In genomic region chr13:50798923-50799322, GRCh38 we compare ENCODE assay signal across 20 cellular contexts. TPM values are rescaled to one million over a fixed set of nuclear protein-coding genes. Genes with fewer than 3 reads are reported as not detected.
DNase-seq lines count a peak whose midpoint lies in the region; ATAC-seq, FAIRE-seq and TF ChIP-seq lines count a peak whose summit lies in the region.
"Had no signal": no experiment of that assay in that cellular context is flagged by ENCODE, and none has a peak within 500 bp of the region (broad histone marks: within the 10 kb centered on the region; RNA-seq: fewer than 3 reads in every experiment).

No MANE protein-coding gene starts in this region.

- intact Hi-C loops in sciatic nerve (cut with DNase I): no loop called here

- peak; percentile 9 for FAIRE-seq in GM12891 (lab: Jason Lieb, UNC)
- FAIRE-seq: endometrium had no signal

- no peak for TF ChIP-seq POLR2A in GM12891 (IDR thresholded peaks at IDR 0.05; ENCODE audit: low read depth, low read length)

- DNase-seq in GM12891 (ENCODE audit: insufficient read length, low spot score) (no peak), OCI-M1 (lab: John Stamatoyannopoulos, UW) (peak; percentile 22), epithelial cell of esophagus (ENCODE audit: low read depth) (peak; percentile 18), GM19240 (ENCODE audit: insufficient read length, low spot score) (no peak), mesothelial cell of epicardium (ENCODE audit: low spot score in 2 of 2, unreplicated experiment in 2 of 2) (no peak), sciatic nerve (ENCODE audit: low spot score) (no peak)
- DNase-seq: activated CD8-positive, alpha-beta memory T cell treated with anti-CD3 and anti-CD28 coated beads, Interleukin-2, amount 10 ng/mL, durations not matched to agents 7 days and 5 days; activated naive CD4-positive, alpha-beta T cell; COR-L47; head of caudate nucleus; left cardiac atrium; MM.1S; natural killer cell; SJCRH30; stimulated activated CD4-positive, alpha-beta T cell treated with anti-CD3 and anti-CD28 coated beads, Interleukin-4, amount 100 ng/mL, for 4 hours had no signal

- H3K27me3 Mint-ChIP-seq in stimulated activated memory B cell treated with anti-CD40 and anti-IgM and Interleukin-4, amounts not matched to agents 10 μg/mL and 1 μg/mL and 100 μg/mL, for 72 hours: no peaks in the 10 kb centered on the region
- H3K27me3 Mint-ChIP-seq in mesothelial cell of epicardium (ENCODE audit: low read depth): peaks cover 8% of the 10 kb centered on the region

- no peak for TF ChIP-seq CTCF in epithelial cell of esophagus (IDR thresholded peaks at IDR 0.05; ENCODE audit: insufficient read depth, low read depth, low read length, missing control alignments)
- TF ChIP-seq CTCF in mesothelial cell of epicardium (IDR thresholded peaks at IDR 0.05; ENCODE audit: unreplicated experiment): no peak

- H3K27ac Mint-ChIP-seq in stimulated activated memory B cell treated with anti-CD40 and anti-IgM and Interleukin-4, amounts not matched to agents 10 μg/mL and 1 μg/mL and 100 μg/mL, for 72 hours: peak overlapping the region; percentile 66
- no peak overlapping the region for H3K27ac Mint-ChIP-seq in mesothelial cell of epicardium
- H3K27ac Mint-ChIP-seq: activated CD8-positive, alpha-beta memory T cell treated with anti-CD3 and anti-CD28 coated beads, Interleukin-2, amount 10 ng/mL, durations not matched to agents 7 days and 5 days; natural killer cell; stimulated activated effector memory CD8-positive, alpha-beta T cell treated with anti-CD3 and anti-CD28 coated beads, Interleukin-12 subunit alpha, Interleukin-12 subunit beta, amount 100 ng/mL, for 72 hours had no signal

- H3K4me3 Mint-ChIP-seq in stimulated activated memory B cell treated with anti-CD40 and anti-IgM and Interleukin-4, amounts not matched to agents 10 μg/mL and 1 μg/mL and 100 μg/mL, for 72 hours: no peak overlapping the region
- no peak overlapping the region for H3K4me3 Mint-ChIP-seq in mesothelial cell of epicardium
- H3K4me3 Mint-ChIP-seq: activated CD8-positive, alpha-beta memory T cell treated with anti-CD3 and anti-CD28 coated beads, Interleukin-2, amount 10 ng/mL, durations not matched to agents 7 days and 5 days; natural killer cell; stimulated activated effector memory CD8-positive, alpha-beta T cell treated with anti-CD3 and anti-CD28 coated beads, Interleukin-12 subunit alpha, Interleukin-12 subunit beta, amount 100 ng/mL, for 72 hours had no signal

- H3K36me3 Mint-ChIP-seq in stimulated activated memory B cell treated with anti-CD40 and anti-IgM and Interleukin-4, amounts not matched to agents 10 μg/mL and 1 μg/mL and 100 μg/mL, for 72 hours: peaks cover 8% of the 10 kb centered on the region
- H3K36me3 Mint-ChIP-seq in mesothelial cell of epicardium: no peaks in the 10 kb centered on the region
- H3K36me3 Mint-ChIP-seq: activated CD8-positive, alpha-beta memory T cell treated with anti-CD3 and anti-CD28 coated beads, Interleukin-2, amount 10 ng/mL, durations not matched to agents 7 days and 5 days; natural killer cell; stimulated activated effector memory CD8-positive, alpha-beta T cell treated with anti-CD3 and anti-CD28 coated beads, Interleukin-12 subunit alpha, Interleukin-12 subunit beta, amount 100 ng/mL, for 72 hours had no signal

- H3K4me1 Mint-ChIP-seq in stimulated activated memory B cell treated with anti-CD40 and anti-IgM and Interleukin-4, amounts not matched to agents 10 μg/mL and 1 μg/mL and 100 μg/mL, for 72 hours: peaks cover 50% of the 10 kb centered on the region
- H3K4me1 Mint-ChIP-seq in mesothelial cell of epicardium: peaks cover 17% of the 10 kb centered on the region

- no peak for ATAC-seq in stimulated activated memory B cell treated with anti-CD40 and anti-IgM and Interleukin-4, amounts not matched to agents 10 μg/mL and 1 μg/mL and 100 μg/mL, for 72 hours
- ATAC-seq in sciatic nerve: no peak
- ATAC-seq: activated CD8-positive, alpha-beta memory T cell treated with anti-CD3 and anti-CD28 coated beads, Interleukin-2, amount 10 ng/mL, durations not matched to agents 7 days and 5 days; left cardiac atrium; natural killer cell; stimulated activated effector memory CD8-positive, alpha-beta T cell treated with anti-CD3 and anti-CD28 coated beads, Interleukin-12 subunit alpha, Interleukin-12 subunit beta, amount 100 ng/mL, for 72 hours had no signal

- no peak overlapping the region for H3K4me3 ChIP-seq in epithelial cell of esophagus (ENCODE audit: low read length)
- H3K4me3 ChIP-seq: right atrium auricular region, SJCRH30 had no signal

- H3K9me3 Mint-ChIP-seq in stimulated activated memory B cell treated with anti-CD40 and anti-IgM and Interleukin-4, amounts not matched to agents 10 μg/mL and 1 μg/mL and 100 μg/mL, for 72 hours: peaks cover 5% of the 10 kb centered on the region
- H3K9me3 Mint-ChIP-seq in mesothelial cell of epicardium: peaks cover 1% of the 10 kb centered on the region
- H3K9me3 Mint-ChIP-seq: natural killer cell; stimulated activated effector memory CD8-positive, alpha-beta T cell treated with anti-CD3 and anti-CD28 coated beads, Interleukin-12 subunit alpha, Interleukin-12 subunit beta, amount 100 ng/mL, for 72 hours had no signal

TF ChIP-seq in GM12891, 5 proteins besides CTCF, POLR2A, EP300 and RAD21:
- TF ChIP-seq POLR2AphosphoS5 (IDR thresholded peaks at IDR 0.05; ENCODE audit: low read depth, low read length): no peak
- TF ChIP-seq PAX5 (IDR thresholded peaks at IDR 0.05; ENCODE audit: insufficient read depth, low read length, severe bottlenecking): no peak
- no peak for TF ChIP-seq SPI1 (IDR thresholded peaks at IDR 0.05; ENCODE audit: low read depth, low read length)
- TF ChIP-seq TAF1 (IDR thresholded peaks at IDR 0.05; ENCODE audit: low read depth, low read length): no peak
- no peak for TF ChIP-seq POU2F2 (IDR thresholded peaks at IDR 0.05; ENCODE audit: low read depth, low read length)

RNA-seq across cellular contexts. Expression of gene DLEU7, which starts 44.6 kb away (rescaled TPM):
- polyA plus RNA-seq in GM12891 (2012; ENCODE audit: low read depth, missing spikeins): 0.18 TPM
- total RNA-seq in mesothelial cell of epicardium: 0.18 TPM in 1 of 3 replicates, not detected in the others
- 11.5 TPM for total RNA-seq in sciatic nerve
- total RNA-seq: activated CD8-positive, alpha-beta memory T cell treated with anti-CD3 and anti-CD28 coated beads, Interleukin-2, amount 10 ng/mL, durations not matched to agents 7 days and 5 days; cardiac septum had no signal

Comparison
In these comparisons a context has a peak if more than half of its experiments do, and no peak if none do; other contexts are left out.
1. DNase-seq: peak in OCI-M1 (single experiment) and epithelial cell of esophagus (single experiment); none in GM12891 (single experiment), GM19240 (single experiment), mesothelial cell of epicardium (0 of 2) and sciatic nerve (single experiment).
2. RNA of gene DLEU7, which starts 44.6 kb away (total RNA-seq): 11.5 TPM in sciatic nerve (single experiment); 0.18 TPM in mesothelial cell of epicardium; every median in the first group is over 10 times any median in the second.